In the genomic region with DNA sequence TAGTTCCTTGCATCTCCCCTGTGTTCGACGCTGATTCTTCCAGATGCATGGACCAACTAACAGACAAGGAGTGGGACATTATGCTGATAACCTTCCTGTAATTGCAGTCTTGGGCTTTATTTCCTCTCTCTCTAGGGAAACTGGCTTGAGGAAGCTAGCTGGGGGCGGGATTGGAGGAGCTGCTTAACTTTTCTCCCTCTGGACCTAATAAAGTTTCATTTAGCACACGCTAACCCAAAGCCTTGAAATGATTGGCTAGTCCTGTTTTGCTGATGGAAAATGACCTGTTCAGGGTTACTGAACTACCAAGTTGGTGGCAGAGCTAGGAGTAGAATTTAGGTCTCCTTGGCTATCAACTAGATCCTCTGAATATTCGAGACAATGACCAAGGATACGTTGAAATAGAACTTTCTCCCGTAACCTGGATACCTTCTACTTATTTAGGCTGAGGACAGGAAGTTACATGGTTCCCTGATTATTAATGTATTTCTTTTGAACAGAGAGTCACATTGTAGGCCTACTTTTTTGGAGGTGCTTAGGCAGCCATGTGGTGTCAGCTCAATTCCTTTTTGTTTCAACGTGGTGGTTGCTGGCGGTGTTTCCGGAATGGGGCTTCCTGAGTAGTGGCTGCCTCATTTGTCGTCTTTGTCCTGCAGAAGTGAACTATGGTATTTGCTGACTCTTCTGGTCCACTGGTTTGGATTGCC, we compare ENCODE assay signal across 2 cellular contexts.
TF ChIP-seq lines count a peak whose summit lies in the region.

No MANE protein-coding gene starts in this region.

TF ChIP-seq in GM12891, 5 proteins besides CTCF, POLR2A, EP300 and RAD21:
- no peak for TF ChIP-seq SPI1 (IDR thresholded peaks at IDR 0.05; ENCODE audit: low read depth, low read length)
- TF ChIP-seq POU2F2 (IDR thresholded peaks at IDR 0.05; ENCODE audit: low read depth, low read length) = no peak
- no peak for TF ChIP-seq POLR2AphosphoS5 (IDR thresholded peaks at IDR 0.05; ENCODE audit: low read depth, low read length)
- no peak for TF ChIP-seq PAX5 (IDR thresholded peaks at IDR 0.05; ENCODE audit: insufficient read depth, low read length, severe bottlenecking)
- no peak for TF ChIP-seq TAF1 (IDR thresholded peaks at IDR 0.05; ENCODE audit: low read depth, low read length)

TF ChIP-seq in H1, 55 proteins besides CTCF, POLR2A, EP300 and RAD21:
- no peak for TF ChIP-seq TCF12 (IDR thresholded peaks at IDR 0.05; ENCODE audit: low read depth, low read length)
- TF ChIP-seq POU5F1 (IDR thresholded peaks at IDR 0.05; ENCODE audit: low read depth, low read length) = no peak
